In genomic region chr9:89410709-89411111, GRCh38 we compare ENCODE assay signal across 1 cellular context.
TF ChIP-seq lines count a peak whose summit lies in the region.

No MANE protein-coding gene starts in this region.

TF ChIP-seq in HCT116, 20 proteins besides CTCF, POLR2A, EP300 and RAD21 (continued from another document):
- TF ChIP-seq REST (IDR thresholded peaks at IDR 0.05; ENCODE audit: low read depth) (no peak), CEBPB (IDR thresholded peaks at IDR 0.05; ENCODE audit: low read depth) (no peak), YY1 (IDR thresholded peaks at IDR 0.05; ENCODE audit: extremely low read depth, insufficient replicate concordance, low read depth, low read length) (no peak), ZFX (IDR thresholded peaks at IDR 0.05) (no peak)
